Comparison of ENCODE assay signal across 8 cellular contexts in genomic region chr6:27472617-27473400, GRCh38. TPM values are rescaled to one million over a fixed set of nuclear protein-coding genes. Genes with fewer than 3 reads are reported as not detected.
DNase-seq lines count a peak whose midpoint lies in the region; FAIRE-seq and TF ChIP-seq lines count a peak whose summit lies in the region.

Gene ZNF184, minus strand, starts transcription at chr6:27473105. Its CDS starts 811 bp downstream, at chr6:27472294.

- no peaks in the 10 kb centered on the region for H3K27me3 ChIP-seq in HAP-1 (ENCODE audit: low read depth)
- H3K27me3 ChIP-seq in MM.1S (replicated peaks; ENCODE audit: insufficient read depth, low read length) = no peaks in the 10 kb centered on the region
- H3K27me3 ChIP-seq in stomach smooth muscle (ENCODE audit: control insufficient read depth in 1 of 2, insufficient read depth in 2 of 2, low read length in 2 of 2) = no peaks in the 10 kb centered on the region

- no peaks in the 10 kb centered on the region for H4K20me1 ChIP-seq in MM.1S (ENCODE audit: insufficient read depth, low read length)

- H3K36me3 ChIP-seq in HAP-1 (replicated peaks) (peaks cover 13% of the 10 kb centered on the region), MM.1S (replicated peaks; ENCODE audit: insufficient read depth, low read length) (peaks cover 8% of the 10 kb centered on the region; the same call in 1 of the 2 replicates), stomach smooth muscle (ENCODE audit: control insufficient read depth in 2 of 2, insufficient read depth in 2 of 2, low read length in 2 of 2) (peaks cover 0 to 5% of the 10 kb centered on the region in 2 donors)

- H3K4me1 Mint-ChIP-seq in neural crest cell = peaks cover 38% of the 10 kb centered on the region

- peak; percentile 93 to 96 for DNase-seq in HAP-1 (ENCODE audit: low spot score in 2 of 2)
- peak; percentile 97 for DNase-seq in MM.1S
- peak; percentile 70 for DNase-seq in SIG-M5 (lab: John Stamatoyannopoulos, UW)
- peak; percentile 79 for DNase-seq in activated gamma-delta T cell treated with Interleukin-2 at 50 U/mL for 16 hours
- DNase-seq in foreskin fibroblast = peak; percentile 97 to 99
- DNase-seq in neural crest cell (ENCODE audit: low read depth, low spot score) = peak; percentile 90

- H3K27ac ChIP-seq in MM.1S (ENCODE audit: low read length) (peak within 1 kb of the TSS; percentile 94), stomach smooth muscle (ENCODE audit: low read length) (peak within 1 kb of the TSS; percentile 68)

- H3K9ac ChIP-seq in MM.1S (ENCODE audit: low read length) = peak within 1 kb of the TSS; percentile 90
- peak within 1 kb of the TSS; percentile 80 to 83 for H3K9ac ChIP-seq in stomach smooth muscle (ENCODE audit: low read length in 2 of 2)

- peak within 1 kb of the TSS; percentile 94 for H3K27ac Mint-ChIP-seq in neural crest cell (ENCODE audit: unreplicated experiment)

- peak; percentile 99 for FAIRE-seq in G401.6 (lab: Jason Lieb, UNC)

- H3F3A ChIP-seq in MM.1S (ENCODE audit: insufficient read depth, low read length) = peaks cover 14% of the 10 kb centered on the region

- H3K9me3 Mint-ChIP-seq in neural crest cell = peaks cover 3% of the 10 kb centered on the region

- peak within 1 kb of the TSS; percentile 70 for H3K4me2 ChIP-seq in MM.1S (ENCODE audit: low read depth, low read length)

- peaks cover 33% of the 10 kb centered on the region for H3K79me2 ChIP-seq in MM.1S (ENCODE audit: low read length)

- in situ Hi-C loops in HAP-1 (cut with MboI; ENCODE audit: low sequenced_read_pairs) = loop anchor here (10.0 kb wide), 1 partner anchor 138 kb away; no protein-coding TSS in a partner anchor

- peaks cover 30% of the 10 kb centered on the region for H3K36me3 Mint-ChIP-seq in neural crest cell (ENCODE audit: low read depth)

- TF ChIP-seq CTCF in MM.1S (IDR thresholded peaks at IDR 0.05; ENCODE audit: low read length) (peak; percentile 13; the same call in 1 of the 2 replicates), foreskin fibroblast (IDR thresholded peaks at IDR 0.05; ENCODE audit: low read depth, low read length) (no peak), neural crest cell (conservative IDR thresholded peaks at IDR 0.05) (no peak)

- no peaks in the 10 kb centered on the region for H3K9me2 ChIP-seq in MM.1S (replicated peaks; ENCODE audit: insufficient read depth, low read length)

- H3K4me3 ChIP-seq in HAP-1 (peak within 1 kb of the TSS; percentile 66), MM.1S (ENCODE audit: low read length) (peak within 1 kb of the TSS; percentile 69), foreskin fibroblast (ENCODE audit: low read depth in 1 of 2, low read length in 2 of 2) (peak within 1 kb of the TSS; percentile 81 to 93), stomach smooth muscle (ENCODE audit: low read length in 2 of 2) (peak within 1 kb of the TSS; percentile 90 to 91)

- peaks cover 5% of the 10 kb centered on the region for H3K4me1 ChIP-seq in HAP-1
- H3K4me1 ChIP-seq in MM.1S (ENCODE audit: low read length) = peaks cover 16% of the 10 kb centered on the region
- peaks cover 3% of the 10 kb centered on the region for H3K4me1 ChIP-seq in stomach smooth muscle (ENCODE audit: control insufficient read depth, insufficient read depth, low read length)

- H3K9me3 ChIP-seq in HAP-1 (no peaks in the 10 kb centered on the region), MM.1S (replicated peaks; ENCODE audit: insufficient read depth, low read length) (no peaks in the 10 kb centered on the region), stomach smooth muscle (ENCODE audit: control insufficient read depth in 2 of 2, low read length in 2 of 2) (no peaks in the 10 kb centered on the region)

- H3K27me3 Mint-ChIP-seq in neural crest cell (ENCODE audit: low read depth) = peaks cover 28% of the 10 kb centered on the region

- peak within 1 kb of the TSS; percentile 65 for H2AFZ ChIP-seq in MM.1S (ENCODE audit: low read length)

- peak within 1 kb of the TSS; percentile 91 for H3K4me3 Mint-ChIP-seq in neural crest cell

RNA-seq across cellular contexts. Expression of gene ZNF184, which starts in this region (rescaled TPM):
- total RNA-seq in neural crest cell = 15.7 and 16.7 TPM in 2 replicates

Comparison
In these comparisons a context has a peak if more than half of its experiments do, and no peak if none do; other contexts are left out.
1. Peak in every context shown above with its lines: DNase-seq, H3K4me3 ChIP-seq and H3K27ac ChIP-seq.